2 cellular contexts compared by ENCODE assay signal in the genomic region with DNA sequence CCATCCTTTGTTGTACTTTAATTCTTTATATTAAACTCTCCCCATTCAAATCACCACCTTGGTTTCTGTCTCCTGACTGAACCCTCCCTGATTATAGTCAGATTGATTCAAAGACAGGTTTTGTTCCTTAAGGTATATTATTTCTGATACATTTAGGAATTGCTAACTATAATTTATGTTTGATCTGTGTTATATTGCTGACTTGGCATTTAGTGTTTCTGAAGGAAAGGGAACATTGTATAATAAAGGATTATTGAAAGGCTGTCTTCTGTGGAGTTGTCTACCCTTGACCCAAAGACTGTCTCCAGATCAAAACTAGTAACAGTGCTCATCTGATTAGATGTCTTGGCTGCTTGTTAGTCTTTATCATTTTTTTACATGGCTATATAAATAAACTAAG.
TF ChIP-seq lines count a peak whose summit lies in the region.

No MANE protein-coding gene starts in this region.

TF ChIP-seq in SK-N-SH, 30 proteins besides CTCF, POLR2A, EP300 and RAD21 (continued from another document):
- TF ChIP-seq, protein P1, sequence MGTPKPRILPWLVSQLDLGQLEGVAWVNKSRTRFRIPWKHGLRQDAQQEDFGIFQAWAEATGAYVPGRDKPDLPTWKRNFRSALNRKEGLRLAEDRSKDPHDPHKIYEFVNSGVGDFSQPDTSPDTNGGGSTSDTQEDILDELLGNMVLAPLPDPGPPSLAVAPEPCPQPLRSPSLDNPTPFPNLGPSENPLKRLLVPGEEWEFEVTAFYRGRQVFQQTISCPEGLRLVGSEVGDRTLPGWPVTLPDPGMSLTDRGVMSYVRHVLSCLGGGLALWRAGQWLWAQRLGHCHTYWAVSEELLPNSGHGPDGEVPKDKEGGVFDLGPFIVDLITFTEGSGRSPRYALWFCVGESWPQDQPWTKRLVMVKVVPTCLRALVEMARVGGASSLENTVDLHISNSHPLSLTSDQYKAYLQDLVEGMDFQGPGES (IDR thresholded peaks at IDR 0.05; ENCODE audit: low read depth, low read length): no peak
- TF ChIP-seq FOSL2 (IDR thresholded peaks at IDR 0.05; ENCODE audit: borderline replicate concordance, low read depth) (no peak), FOXM1 (IDR thresholded peaks at IDR 0.05; ENCODE audit: low read depth) (no peak), ELF1 (IDR thresholded peaks at IDR 0.05) (no peak), MEF2A (IDR thresholded peaks at IDR 0.05; ENCODE audit: borderline replicate concordance, low read depth) (no peak), EZH2phosphoT487 (IDR thresholded peaks at IDR 0.05; ENCODE audit: borderline replicate concordance, low read depth) (no peak), SIN3A (IDR thresholded peaks at IDR 0.05; ENCODE audit: borderline replicate concordance, low read depth, low read length) (no peak), GATA2 (CRISPR knock-in tag; IDR thresholded peaks at IDR 0.05) (no peak), RFX5 (IDR thresholded peaks at IDR 0.05; ENCODE audit: low read length) (no peak)
- TF ChIP-seq, protein P2, sequence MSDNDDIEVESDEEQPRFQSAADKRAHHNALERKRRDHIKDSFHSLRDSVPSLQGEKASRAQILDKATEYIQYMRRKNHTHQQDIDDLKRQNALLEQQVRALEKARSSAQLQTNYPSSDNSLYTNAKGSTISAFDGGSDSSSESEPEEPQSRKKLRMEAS (IDR thresholded peaks at IDR 0.05; ENCODE audit: low read depth): no peak
- TF ChIP-seq, protein P3, sequence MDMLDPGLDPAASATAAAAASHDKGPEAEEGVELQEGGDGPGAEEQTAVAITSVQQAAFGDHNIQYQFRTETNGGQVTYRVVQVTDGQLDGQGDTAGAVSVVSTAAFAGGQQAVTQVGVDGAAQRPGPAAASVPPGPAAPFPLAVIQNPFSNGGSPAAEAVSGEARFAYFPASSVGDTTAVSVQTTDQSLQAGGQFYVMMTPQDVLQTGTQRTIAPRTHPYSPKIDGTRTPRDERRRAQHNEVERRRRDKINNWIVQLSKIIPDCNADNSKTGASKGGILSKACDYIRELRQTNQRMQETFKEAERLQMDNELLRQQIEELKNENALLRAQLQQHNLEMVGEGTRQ (IDR thresholded peaks at IDR 0.05; ENCODE audit: borderline replicate concordance, low read depth, low read length): no peak
- TF ChIP-seq, protein P4, sequence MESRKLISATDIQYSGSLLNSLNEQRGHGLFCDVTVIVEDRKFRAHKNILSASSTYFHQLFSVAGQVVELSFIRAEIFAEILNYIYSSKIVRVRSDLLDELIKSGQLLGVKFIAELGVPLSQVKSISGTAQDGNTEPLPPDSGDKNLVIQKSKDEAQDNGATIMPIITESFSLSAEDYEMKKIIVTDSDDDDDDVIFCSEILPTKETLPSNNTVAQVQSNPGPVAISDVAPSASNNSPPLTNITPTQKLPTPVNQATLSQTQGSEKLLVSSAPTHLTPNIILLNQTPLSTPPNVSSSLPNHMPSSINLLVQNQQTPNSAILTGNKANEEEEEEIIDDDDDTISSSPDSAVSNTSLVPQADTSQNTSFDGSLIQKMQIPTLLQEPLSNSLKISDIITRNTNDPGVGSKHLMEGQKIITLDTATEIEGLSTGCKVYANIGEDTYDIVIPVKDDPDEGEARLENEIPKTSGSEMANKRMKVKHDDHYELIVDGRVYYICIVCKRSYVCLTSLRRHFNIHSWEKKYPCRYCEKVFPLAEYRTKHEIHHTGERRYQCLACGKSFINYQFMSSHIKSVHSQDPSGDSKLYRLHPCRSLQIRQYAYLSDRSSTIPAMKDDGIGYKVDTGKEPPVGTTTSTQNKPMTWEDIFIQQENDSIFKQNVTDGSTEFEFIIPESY (IDR thresholded peaks at IDR 0.05; ENCODE audit: borderline replicate concordance, low read depth): no peak

TF ChIP-seq in SK-N-SH treated with all-trans-retinoic acid at 6 μM for 48 hours, 23 proteins besides CTCF, POLR2A, EP300 and RAD21 (continued from another document):
- TF ChIP-seq, protein P5, sequence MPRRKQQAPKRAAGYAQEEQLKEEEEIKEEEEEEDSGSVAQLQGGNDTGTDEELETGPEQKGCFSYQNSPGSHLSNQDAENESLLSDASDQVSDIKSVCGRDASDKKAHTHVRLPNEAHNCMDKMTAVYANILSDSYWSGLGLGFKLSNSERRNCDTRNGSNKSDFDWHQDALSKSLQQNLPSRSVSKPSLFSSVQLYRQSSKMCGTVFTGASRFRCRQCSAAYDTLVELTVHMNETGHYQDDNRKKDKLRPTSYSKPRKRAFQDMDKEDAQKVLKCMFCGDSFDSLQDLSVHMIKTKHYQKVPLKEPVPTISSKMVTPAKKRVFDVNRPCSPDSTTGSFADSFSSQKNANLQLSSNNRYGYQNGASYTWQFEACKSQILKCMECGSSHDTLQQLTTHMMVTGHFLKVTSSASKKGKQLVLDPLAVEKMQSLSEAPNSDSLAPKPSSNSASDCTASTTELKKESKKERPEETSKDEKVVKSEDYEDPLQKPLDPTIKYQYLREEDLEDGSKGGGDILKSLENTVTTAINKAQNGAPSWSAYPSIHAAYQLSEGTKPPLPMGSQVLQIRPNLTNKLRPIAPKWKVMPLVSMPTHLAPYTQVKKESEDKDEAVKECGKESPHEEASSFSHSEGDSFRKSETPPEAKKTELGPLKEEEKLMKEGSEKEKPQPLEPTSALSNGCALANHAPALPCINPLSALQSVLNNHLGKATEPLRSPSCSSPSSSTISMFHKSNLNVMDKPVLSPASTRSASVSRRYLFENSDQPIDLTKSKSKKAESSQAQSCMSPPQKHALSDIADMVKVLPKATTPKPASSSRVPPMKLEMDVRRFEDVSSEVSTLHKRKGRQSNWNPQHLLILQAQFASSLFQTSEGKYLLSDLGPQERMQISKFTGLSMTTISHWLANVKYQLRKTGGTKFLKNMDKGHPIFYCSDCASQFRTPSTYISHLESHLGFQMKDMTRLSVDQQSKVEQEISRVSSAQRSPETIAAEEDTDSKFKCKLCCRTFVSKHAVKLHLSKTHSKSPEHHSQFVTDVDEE (CRISPR knock-in tag; IDR thresholded peaks at IDR 0.05): no peak
- TF ChIP-seq ARNTL (CRISPR knock-in tag; IDR thresholded peaks at IDR 0.05; ENCODE audit: borderline replicate concordance, low read depth) (no peak), TOX (CRISPR knock-in tag; IDR thresholded peaks at IDR 0.05; ENCODE audit: borderline replicate concordance) (no peak), CSDC2 (CRISPR knock-in tag; IDR thresholded peaks at IDR 0.05) (no peak), TCF4 (CRISPR knock-in tag; IDR thresholded peaks at IDR 0.05; ENCODE audit: borderline replicate concordance) (no peak), ZNF565 (CRISPR knock-in tag; conservative IDR thresholded peaks at IDR 0.05; ENCODE audit: low read depth) (no peak), ZFP30 (CRISPR knock-in tag; IDR thresholded peaks at IDR 0.05) (no peak), ZNF70 (CRISPR knock-in tag; IDR thresholded peaks at IDR 0.05) (no peak), OSR1 (CRISPR knock-in tag; IDR thresholded peaks at IDR 0.05) (no peak), ZC3H10 (CRISPR knock-in tag; IDR thresholded peaks at IDR 0.05) (no peak), ZNF8 (CRISPR knock-in tag; IDR thresholded peaks at IDR 0.05) (no peak), ZFP3 (CRISPR knock-in tag; IDR thresholded peaks at IDR 0.05) (no peak)
- TF ChIP-seq, protein P6, sequence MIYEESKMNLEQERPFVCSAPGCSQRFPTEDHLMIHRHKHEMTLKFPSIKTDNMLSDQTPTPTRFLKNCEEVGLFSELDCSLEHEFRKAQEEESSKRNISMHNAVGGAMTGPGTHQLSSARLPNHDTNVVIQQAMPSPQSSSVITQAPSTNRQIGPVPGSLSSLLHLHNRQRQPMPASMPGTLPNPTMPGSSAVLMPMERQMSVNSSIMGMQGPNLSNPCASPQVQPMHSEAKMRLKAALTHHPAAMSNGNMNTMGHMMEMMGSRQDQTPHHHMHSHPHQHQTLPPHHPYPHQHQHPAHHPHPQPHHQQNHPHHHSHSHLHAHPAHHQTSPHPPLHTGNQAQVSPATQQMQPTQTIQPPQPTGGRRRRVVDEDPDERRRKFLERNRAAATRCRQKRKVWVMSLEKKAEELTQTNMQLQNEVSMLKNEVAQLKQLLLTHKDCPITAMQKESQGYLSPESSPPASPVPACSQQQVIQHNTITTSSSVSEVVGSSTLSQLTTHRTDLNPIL (CRISPR knock-in tag; IDR thresholded peaks at IDR 0.05; ENCODE audit: low read depth): no peak
- TF ChIP-seq, protein P7, sequence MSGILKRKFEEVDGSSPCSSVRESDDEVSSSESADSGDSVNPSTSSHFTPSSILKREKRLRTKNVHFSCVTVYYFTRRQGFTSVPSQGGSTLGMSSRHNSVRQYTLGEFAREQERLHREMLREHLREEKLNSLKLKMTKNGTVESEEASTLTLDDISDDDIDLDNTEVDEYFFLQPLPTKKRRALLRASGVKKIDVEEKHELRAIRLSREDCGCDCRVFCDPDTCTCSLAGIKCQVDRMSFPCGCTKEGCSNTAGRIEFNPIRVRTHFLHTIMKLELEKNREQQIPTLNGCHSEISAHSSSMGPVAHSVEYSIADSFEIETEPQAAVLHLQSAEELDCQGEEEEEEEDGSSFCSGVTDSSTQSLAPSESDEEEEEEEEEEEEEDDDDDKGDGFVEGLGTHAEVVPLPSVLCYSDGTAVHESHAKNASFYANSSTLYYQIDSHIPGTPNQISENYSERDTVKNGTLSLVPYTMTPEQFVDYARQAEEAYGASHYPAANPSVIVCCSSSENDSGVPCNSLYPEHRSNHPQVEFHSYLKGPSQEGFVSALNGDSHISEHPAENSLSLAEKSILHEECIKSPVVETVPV (CRISPR knock-in tag; IDR thresholded peaks at IDR 0.05): no peak
TF ChIP-seq in SK-N-SH treated with all-trans-retinoic acid at 6 μM for 48 hours: peak in this region for 0.
